In genomic region chr1:180586671-180587155, GRCh38 we compare ENCODE assay signal across 8 cellular contexts. TPM values are rescaled to one million over a fixed set of nuclear protein-coding genes. Genes with fewer than 3 reads are reported as not detected.
DNase-seq lines count a peak whose midpoint lies in the region; ATAC-seq and TF ChIP-seq lines count a peak whose summit lies in the region.

No MANE protein-coding gene starts in this region.

- no peaks in the 10 kb centered on the region for H3K9me3 ChIP-seq in adrenal gland (replicated peaks in 1 of 3)
- no peaks in the 10 kb centered on the region for H3K9me3 ChIP-seq in mucosa of descending colon

- no peaks in the 10 kb centered on the region for H3K36me3 ChIP-seq in adrenal gland (replicated peaks in 1 of 2)
- no peaks in the 10 kb centered on the region for H3K36me3 ChIP-seq in mucosa of descending colon (ENCODE audit: low read depth)

- ATAC-seq in mucosa of descending colon (peak; percentile 87), GM21529 (IDR thresholded peaks at IDR 0.05; ENCODE audit: unreplicated experiment) (no peak), HG03095 (IDR thresholded peaks at IDR 0.05; ENCODE audit: unreplicated experiment) (no peak), HG02884 (IDR thresholded peaks at IDR 0.05; ENCODE audit: unreplicated experiment) (no peak)

- H3K27ac ChIP-seq in adrenal gland: peak overlapping the region in 4 of 5 donors; percentile 17 to 77 (median 64)

- peak; percentile 100 for DNase-seq in DMS79 treated with DMSO at 0.1 percent for 48 hours (lab: John Stamatoyannopoulos, UW)
- DNase-seq in NCI-H1417 treated with DMSO at 0.1 percent for 48 hours (lab: John Stamatoyannopoulos, UW): peak; percentile 29
- DNase-seq in adrenal gland: peak in 6 of 7 donors; percentile 55 to 78 (median 66)
- peak; percentile 40 to 53 (median 40) for DNase-seq in mucosa of descending colon
- no peak for DNase-seq in stimulated activated naive CD4-positive, alpha-beta T cell (lab: John Stamatoyannopoulos, UW)

- H3K27me3 ChIP-seq in adrenal gland: no peaks in the 10 kb centered on the region

- TF ChIP-seq CTCF in adrenal gland (IDR thresholded peaks at IDR 0.05) (no peak), mucosa of descending colon (IDR thresholded peaks at IDR 0.05) (no peak)

- H3K4me1 ChIP-seq in adrenal gland (replicated peaks in 1 of 2) (peaks cover 9 to 23% of the 10 kb centered on the region in 2 donors), mucosa of descending colon (ENCODE audit: low read depth) (no peaks in the 10 kb centered on the region)

- 8 to 30% (median 22%) methylated on average over 1 of the region's 1 CpG for WGBS in adrenal gland, 4 donors

- no peak for TF ChIP-seq POLR2A in adrenal gland (IDR thresholded peaks at IDR 0.05)

- no peak overlapping the region for H3K4me3 ChIP-seq in adrenal gland
- H3K4me3 ChIP-seq in mucosa of descending colon: no peak overlapping the region

- intact Hi-C loops in adrenal gland (cut with DNase I) (no loop called here), mucosa of descending colon (cut with DNase I, micrococcal nuclease) (no loop called here)

RNA-seq across cellular contexts. Expression of gene OVAAL, which starts 27.9 kb away (rescaled TPM):
- total RNA-seq in adrenal gland (under 1 TPM in 1 of 8 donors, not detected in 7; 0.14 TPM), mucosa of descending colon (not detected)
- polyA plus RNA-seq in adrenal gland: not detected

RNA-seq across cellular contexts. Expression of gene XPR1, which starts 45.1 kb away (rescaled TPM):
- total RNA-seq in adrenal gland: 10 to 100 TPM; 16.1 to 53.0 (median 29.6) TPM
- polyA plus RNA-seq in adrenal gland: 10 to 100 TPM in 1 of 3 donors, 1 to 10 TPM in 2; 4.8 to 24.1 (median 5.6) TPM
- 10 to 100 TPM; 31.6 to 64.9 (median 34.6) TPM for total RNA-seq in mucosa of descending colon

Comparison
In these comparisons a context has a peak if more than half of its experiments do, and no peak if none do; other contexts are left out.
1. DNase-seq: peak in DMS79 treated with DMSO at 0.1 percent for 48 hours (single experiment), NCI-H1417 treated with DMSO at 0.1 percent for 48 hours (single experiment), adrenal gland (6 of 7) and mucosa of descending colon (3 of 3); none in stimulated activated naive CD4-positive, alpha-beta T cell (0 of 6).